ENCODE assay signal across 10 cellular contexts in genomic region chr13:40315416-40316064, GRCh38.
DNase-seq lines count a peak whose midpoint lies in the region; ATAC-seq, FAIRE-seq and TF ChIP-seq lines count a peak whose summit lies in the region.
"Had no signal": no experiment of that assay in that cellular context is flagged by ENCODE, and none has a peak within 500 bp of the region (broad histone marks: within the 10 kb centered on the region; RNA-seq: fewer than 3 reads in every experiment).

No MANE protein-coding gene starts in this region.

- no peak for TF ChIP-seq CTCF in DND-41 (IDR thresholded peaks at IDR 0.05; ENCODE audit: borderline replicate concordance, extremely low read depth, low read length, poor library complexity, severe bottlenecking)
- TF ChIP-seq CTCF in choroid plexus epithelial cell (conservative IDR thresholded peaks at IDR 0.05; ENCODE audit: low read depth, low read length) = no peak
- TF ChIP-seq CTCF in smooth muscle cell (IDR thresholded peaks at IDR 0.05; ENCODE audit: borderline replicate concordance, insufficient read depth, poor library complexity, severe bottlenecking) = no peak
- TF ChIP-seq CTCF in D721Med (IDR thresholded peaks at IDR 0.05; ENCODE audit: insufficient read depth, missing control alignments) = no peak

- no peak overlapping the region for H2AFZ ChIP-seq in DND-41 (ENCODE audit: low read depth, low read length)
- no peak overlapping the region for H2AFZ ChIP-seq in smooth muscle cell (ENCODE audit: low read depth)

- no peaks in the 10 kb centered on the region for H3F3A ChIP-seq in smooth muscle cell (ENCODE audit: low read depth)

- 43% methylated on average over 10 of the region's 10 CpGs for WGBS in smooth muscle cell (ENCODE audit: low lambda C conversion rate)

- H4K20me1 ChIP-seq in DND-41 (ENCODE audit: insufficient read depth, low read length) (no peaks in the 10 kb centered on the region), smooth muscle cell (ENCODE audit: low read depth) (no peaks in the 10 kb centered on the region)

- H3K79me2 ChIP-seq in DND-41 (ENCODE audit: insufficient read depth, low read length) = no peaks in the 10 kb centered on the region
- no peaks in the 10 kb centered on the region for H3K79me2 ChIP-seq in smooth muscle cell (ENCODE audit: low read depth)

- H3K9me3 ChIP-seq in DND-41 (ENCODE audit: insufficient read depth, low read length, severe bottlenecking) (no peaks in the 10 kb centered on the region), smooth muscle cell (replicated peaks; ENCODE audit: low read depth) (no peaks in the 10 kb centered on the region)
- H3K9me3 ChIP-seq: thoracic aorta had no signal

- DNase-seq in DND-41 = peak; percentile 7
- DNase-seq in activated CD4-positive, alpha-beta T cell treated with anti-CD3 and anti-CD28 coated beads, Interleukin-2, amount 50 U/mL, for 4 hours = peak; percentile 38 to 53
- DNase-seq in choroid plexus epithelial cell (ENCODE audit: low read depth) = peak; percentile 18
- DNase-seq in smooth muscle cell (lab: John Stamatoyannopoulos, UW; ENCODE audit: unreplicated experiment) = no peak
- DNase-seq in HT-29 (ENCODE audit: low spot score) = no peak
- no peak for DNase-seq in posterior cingulate gyrus
- no peak for DNase-seq in D721Med (ENCODE audit: insufficient read length, low spot score)
- DNase-seq: natural killer cell had no signal

- intact Hi-C loops in posterior cingulate gyrus (cut with DNase I) = no loop called here

- H3K4me2 ChIP-seq in DND-41 (ENCODE audit: insufficient read depth, low read length) (no peak overlapping the region), smooth muscle cell (peak overlapping the region; percentile 31)

- no peak overlapping the region for H3K27ac ChIP-seq in DND-41 (ENCODE audit: low read length)
- H3K27ac ChIP-seq in smooth muscle cell (ENCODE audit: low read depth) = no peak overlapping the region
- H3K27ac ChIP-seq: thoracic aorta had no signal

- H3K36me3 ChIP-seq in DND-41 (ENCODE audit: insufficient read depth, low read length) (no peaks in the 10 kb centered on the region), smooth muscle cell (ENCODE audit: low read depth) (no peaks in the 10 kb centered on the region)
- H3K36me3 ChIP-seq: thoracic aorta had no signal

- ATAC-seq in DND-41 (ENCODE audit: insufficient read depth, low read depth) (peak; percentile 54; the same call in 2 of the 3 replicates), HG03442 (IDR thresholded peaks at IDR 0.05; ENCODE audit: unreplicated experiment) (no peak)

- no peak overlapping the region for H3K4me3 ChIP-seq in DND-41 (ENCODE audit: low read depth in 1 of 2, low read length in 2 of 2)
- no peak overlapping the region for H3K4me3 ChIP-seq in choroid plexus epithelial cell (ENCODE audit: low read depth, low read length)
- H3K4me3 ChIP-seq in smooth muscle cell = no peak overlapping the region
- H3K4me3 ChIP-seq: thoracic aorta had no signal

- no peak overlapping the region for H3K9ac ChIP-seq in DND-41 (ENCODE audit: low read depth, low read length)
- no peak overlapping the region for H3K9ac ChIP-seq in smooth muscle cell (ENCODE audit: low read depth)

- peaks cover 3% of the 10 kb centered on the region for H3K27me3 ChIP-seq in DND-41 (ENCODE audit: insufficient read depth, low read length, poor library complexity)
- no peaks in the 10 kb centered on the region for H3K27me3 ChIP-seq in smooth muscle cell (ENCODE audit: low read depth)

- no peak for FAIRE-seq in D721Med (lab: Jason Lieb, UNC)

- H3K4me1 ChIP-seq in DND-41 (ENCODE audit: insufficient read depth, low read length) (no peaks in the 10 kb centered on the region), smooth muscle cell (ENCODE audit: low read depth) (no peaks in the 10 kb centered on the region)

Comparison
In these comparisons a context has a peak if more than half of its experiments do, and no peak if none do; other contexts are left out.
1. DNase-seq: peak in DND-41 (single experiment), activated CD4-positive, alpha-beta T cell treated with anti-CD3 and anti-CD28 coated beads, Interleukin-2, amount 50 U/mL, for 4 hours (2 of 2) and choroid plexus epithelial cell (single experiment); none in smooth muscle cell (single experiment), HT-29 (single experiment), posterior cingulate gyrus (0 of 10) and D721Med (single experiment).